8 cellular contexts compared by ENCODE assay signal in genomic region chr5:1644810-1645571, GRCh38.
DNase-seq lines count a peak whose midpoint lies in the region; ATAC-seq and TF ChIP-seq lines count a peak whose summit lies in the region.

No MANE protein-coding gene starts in this region.

- H3K9ac ChIP-seq in KMS-11 (no peak overlapping the region; the same call in 1 of the 2 replicates), neural progenitor cell (no peak overlapping the region)

- H3K27me3 Mint-ChIP-seq in activated T-helper 2 cell treated with anti-CD3 and anti-CD28 coated beads, Interferon-gamma antibody, Interleukin-2, Interleukin-4, amounts not matched to agents 10 μg/mL and 5 μg/mL and 100 μg/mL, durations not matched to agents 14 hours and 24 hours and 36 hours (ENCODE audit: low read depth): peaks cover 45% of the 10 kb centered on the region
- peaks cover 34% of the 10 kb centered on the region for H3K27me3 Mint-ChIP-seq in neural progenitor cell (ENCODE audit: insufficient read depth, low read depth)

- no peaks in the 10 kb centered on the region for H3K36me3 ChIP-seq in KMS-11 (ENCODE audit: insufficient read depth)
- no peaks in the 10 kb centered on the region for H3K36me3 ChIP-seq in neural progenitor cell

- no peaks in the 10 kb centered on the region for H3K36me3 Mint-ChIP-seq in activated T-helper 2 cell treated with anti-CD3 and anti-CD28 coated beads, Interferon-gamma antibody, Interleukin-2, Interleukin-4, amounts not matched to agents 10 μg/mL and 5 μg/mL and 100 μg/mL, durations not matched to agents 14 hours and 24 hours and 36 hours (ENCODE audit: low read depth)
- H3K36me3 Mint-ChIP-seq in neural progenitor cell: no peaks in the 10 kb centered on the region

- H3K4me1 Mint-ChIP-seq in activated T-helper 2 cell treated with anti-CD3 and anti-CD28 coated beads, Interferon-gamma antibody, Interleukin-2, Interleukin-4, amounts not matched to agents 10 μg/mL and 5 μg/mL and 100 μg/mL, durations not matched to agents 14 hours and 24 hours and 36 hours (ENCODE audit: low read depth): peaks cover 10% of the 10 kb centered on the region
- H3K4me1 Mint-ChIP-seq in neural progenitor cell: peaks cover 19% of the 10 kb centered on the region

- no peaks in the 10 kb centered on the region for H3K9me3 Mint-ChIP-seq in activated T-helper 2 cell treated with anti-CD3 and anti-CD28 coated beads, Interferon-gamma antibody, Interleukin-2, Interleukin-4, amounts not matched to agents 10 μg/mL and 5 μg/mL and 100 μg/mL, durations not matched to agents 14 hours and 24 hours and 36 hours
- no peaks in the 10 kb centered on the region for H3K9me3 Mint-ChIP-seq in neural progenitor cell

- peak; percentile 85 for ATAC-seq in GM21390 (IDR thresholded peaks at IDR 0.05; ENCODE audit: unreplicated experiment)
- ATAC-seq in stimulated activated naive CD8-positive, alpha-beta T cell treated with anti-CD3 and anti-CD28 coated beads, Interleukin-15, Interleukin-2, amounts not matched to agents 100 U/mL and 50 U/mL, for 24 hours: peak; percentile 89

- peak overlapping the region; percentile 84; the same call in 1 of the 2 replicates for H2AFZ ChIP-seq in KMS-11 (ENCODE audit: low read depth)
- H2AFZ ChIP-seq in neural progenitor cell (replicated peaks): peak overlapping the region; percentile 99

- DNase-seq in COLO668 (lab: John Stamatoyannopoulos, UW; ENCODE audit: unreplicated experiment) (peak; percentile 90), RKO (ENCODE audit: low spot score) (peak; percentile 82), fibroblast of villous mesenchyme (ENCODE audit: low read depth) (peak; percentile 82), neural progenitor cell (ENCODE audit: low spot score) (peak; percentile 94)
- peak; percentile 64 for DNase-seq in activated T-helper 2 cell treated with anti-CD3 and anti-CD28 coated beads, Interferon-gamma antibody, Interleukin-2, Interleukin-4, amounts not matched to agents 10 μg/mL and 5 μg/mL and 100 μg/mL, durations not matched to agents 14 hours and 24 hours and 36 hours (ENCODE audit: low spot score)
- DNase-seq in stimulated activated naive CD8-positive, alpha-beta T cell treated with anti-CD3 and anti-CD28 coated beads, Interleukin-15, Interleukin-2, amounts not matched to agents 100 U/mL and 50 U/mL, for 24 hours: peak; percentile 87

- H3K4me2 ChIP-seq in KMS-11: peak overlapping the region; percentile 91
- peak overlapping the region; percentile 93 for H3K4me2 ChIP-seq in neural progenitor cell

- H3K4me3 Mint-ChIP-seq in activated T-helper 2 cell treated with anti-CD3 and anti-CD28 coated beads, Interferon-gamma antibody, Interleukin-2, Interleukin-4, amounts not matched to agents 10 μg/mL and 5 μg/mL and 100 μg/mL, durations not matched to agents 14 hours and 24 hours and 36 hours (ENCODE audit: low read depth): peak overlapping the region; percentile 5
- peak overlapping the region; percentile 35 for H3K4me3 Mint-ChIP-seq in neural progenitor cell

- H3F3A ChIP-seq in neural progenitor cell (ENCODE audit: low read depth): peaks cover 15% of the 10 kb centered on the region

- H3K27ac ChIP-seq in KMS-11 (no peak overlapping the region), neural progenitor cell (no peak overlapping the region)

- no peaks in the 10 kb centered on the region for H3K9me3 ChIP-seq in neural progenitor cell (ENCODE audit: low read depth)

- H3K4me1 ChIP-seq in KMS-11 (ENCODE audit: low read depth, poor library complexity, severe bottlenecking): peaks cover 31% of the 10 kb centered on the region
- H3K4me1 ChIP-seq in neural progenitor cell: peaks cover 3% of the 10 kb centered on the region

- H3K27ac Mint-ChIP-seq in activated T-helper 2 cell treated with anti-CD3 and anti-CD28 coated beads, Interferon-gamma antibody, Interleukin-2, Interleukin-4, amounts not matched to agents 10 μg/mL and 5 μg/mL and 100 μg/mL, durations not matched to agents 14 hours and 24 hours and 36 hours: no peak overlapping the region
- no peak overlapping the region for H3K27ac Mint-ChIP-seq in neural progenitor cell

- intact Hi-C loops in activated T-helper 2 cell treated with anti-CD3 and anti-CD28 coated beads, Interferon-gamma antibody, Interleukin-2, Interleukin-4, amounts not matched to agents 10 μg/mL and 5 μg/mL and 100 μg/mL, durations not matched to agents 14 hours and 24 hours and 36 hours (cut with micrococcal nuclease): loop anchor here (1.0 to 10.0 kb wide), 6 partner anchors 53 to 720 kb away; partner anchors contain the start of gene LPCAT1

- H3K4me3 ChIP-seq in KMS-11 (IDR thresholded peaks at IDR 0.05; ENCODE audit: insufficient read depth, low read depth, low read length) (no peak overlapping the region), fibroblast of villous mesenchyme (ENCODE audit: low read depth, low read length) (peak overlapping the region; percentile 25), neural progenitor cell (peak overlapping the region; percentile 50)

- H3K79me2 ChIP-seq in KMS-11 (ENCODE audit: insufficient read depth, low read depth) (no peaks in the 10 kb centered on the region), neural progenitor cell (ENCODE audit: low read depth) (no peaks in the 10 kb centered on the region)

- H4K20me1 ChIP-seq in KMS-11 (ENCODE audit: insufficient read depth): no peaks in the 10 kb centered on the region
- H4K20me1 ChIP-seq in neural progenitor cell (ENCODE audit: low read depth): no peaks in the 10 kb centered on the region

- TF ChIP-seq CTCF in KMS-11 (conservative IDR thresholded peaks at IDR 0.05; ENCODE audit: low read depth, low read length) (peak; percentile 75), fibroblast of villous mesenchyme (IDR thresholded peaks at IDR 0.05; ENCODE audit: insufficient read depth, low read depth, low read length) (peak; percentile 84), neural progenitor cell (IDR thresholded peaks at IDR 0.05) (peak; percentile 79)

- H3K27me3 ChIP-seq in KMS-11 (ENCODE audit: insufficient read depth, low read depth): peaks cover 5% of the 10 kb centered on the region; the same call in 1 of the 2 replicates
- H3K27me3 ChIP-seq in neural progenitor cell: peaks cover 79% of the 10 kb centered on the region
